Comparison of ENCODE assay signal across 1 cellular context in the genomic region with DNA sequence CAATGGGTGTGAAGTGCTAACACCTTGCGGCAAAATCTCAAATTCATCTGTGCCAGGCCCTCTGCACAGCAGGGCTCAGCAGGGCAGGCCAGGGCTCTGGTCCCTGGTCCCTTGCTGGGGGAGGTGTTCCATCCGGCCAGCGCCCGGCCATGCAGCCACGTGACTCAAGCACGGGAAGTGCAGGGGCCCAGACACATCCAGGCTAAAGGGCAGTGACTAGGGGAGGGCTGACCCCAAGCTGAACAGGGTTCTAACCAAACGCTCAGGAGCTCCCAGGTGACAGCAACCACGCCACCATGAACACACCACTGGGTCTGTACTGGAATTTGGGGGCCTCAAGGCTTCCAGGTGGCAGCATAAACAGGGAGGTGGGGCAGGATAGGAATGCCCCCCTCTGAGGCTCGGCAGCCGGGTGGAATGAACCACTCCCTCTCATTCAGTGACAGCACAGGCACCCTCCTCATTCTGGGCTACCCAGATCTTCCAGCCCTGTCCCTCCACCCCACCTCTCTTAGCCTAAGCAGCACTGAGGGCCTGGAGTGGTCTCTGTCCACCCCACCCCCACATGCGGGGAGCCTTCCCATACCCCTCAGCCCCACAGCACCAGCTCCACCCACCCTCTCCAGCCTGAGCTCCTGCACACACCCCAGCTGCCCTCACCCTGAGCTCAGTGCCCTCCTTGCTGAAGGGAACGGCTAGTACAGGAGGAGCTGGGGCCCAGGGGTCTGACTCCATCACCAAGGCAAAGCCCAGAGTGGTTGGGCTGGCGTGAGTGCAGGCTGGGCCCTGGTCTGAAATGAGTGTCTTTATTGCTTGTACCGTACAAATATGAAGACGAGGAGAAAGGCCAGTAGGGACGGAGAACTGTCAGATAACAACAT.
TF ChIP-seq lines count a peak whose summit lies in the region.

No MANE protein-coding gene starts in this region.

TF ChIP-seq in IMR-90, 13 proteins besides CTCF, POLR2A, EP300 and RAD21:
- no peak for TF ChIP-seq MXI1 (IDR thresholded peaks at IDR 0.05; ENCODE audit: borderline replicate concordance, low read depth, low read length)
- no peak for TF ChIP-seq MAFK (IDR thresholded peaks at IDR 0.05; ENCODE audit: low read depth, low read length)
- TF ChIP-seq CEBPB (IDR thresholded peaks at IDR 0.05; ENCODE audit: low read depth, low read length) = no peak
- peak; percentile 61; the same call in 1 of the 2 replicates for TF ChIP-seq BHLHE40 (IDR thresholded peaks at IDR 0.05; ENCODE audit: low read depth, low read length)
- no peak for TF ChIP-seq FOS (IDR thresholded peaks at IDR 0.05; ENCODE audit: low read depth, low read length)
- TF ChIP-seq, protein P1, sequence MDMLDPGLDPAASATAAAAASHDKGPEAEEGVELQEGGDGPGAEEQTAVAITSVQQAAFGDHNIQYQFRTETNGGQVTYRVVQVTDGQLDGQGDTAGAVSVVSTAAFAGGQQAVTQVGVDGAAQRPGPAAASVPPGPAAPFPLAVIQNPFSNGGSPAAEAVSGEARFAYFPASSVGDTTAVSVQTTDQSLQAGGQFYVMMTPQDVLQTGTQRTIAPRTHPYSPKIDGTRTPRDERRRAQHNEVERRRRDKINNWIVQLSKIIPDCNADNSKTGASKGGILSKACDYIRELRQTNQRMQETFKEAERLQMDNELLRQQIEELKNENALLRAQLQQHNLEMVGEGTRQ (IDR thresholded peaks at IDR 0.05; ENCODE audit: low read depth, low read length) = peak; percentile 80
- TF ChIP-seq RFX5 (IDR thresholded peaks at IDR 0.05; ENCODE audit: low read depth, low read length) = no peak
- no peak for TF ChIP-seq SMC3 (IDR thresholded peaks at IDR 0.05; ENCODE audit: low read depth, low read length)
- TF ChIP-seq, protein P2, sequence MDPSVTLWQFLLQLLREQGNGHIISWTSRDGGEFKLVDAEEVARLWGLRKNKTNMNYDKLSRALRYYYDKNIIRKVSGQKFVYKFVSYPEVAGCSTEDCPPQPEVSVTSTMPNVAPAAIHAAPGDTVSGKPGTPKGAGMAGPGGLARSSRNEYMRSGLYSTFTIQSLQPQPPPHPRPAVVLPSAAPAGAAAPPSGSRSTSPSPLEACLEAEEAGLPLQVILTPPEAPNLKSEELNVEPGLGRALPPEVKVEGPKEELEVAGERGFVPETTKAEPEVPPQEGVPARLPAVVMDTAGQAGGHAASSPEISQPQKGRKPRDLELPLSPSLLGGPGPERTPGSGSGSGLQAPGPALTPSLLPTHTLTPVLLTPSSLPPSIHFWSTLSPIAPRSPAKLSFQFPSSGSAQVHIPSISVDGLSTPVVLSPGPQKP (IDR thresholded peaks at IDR 0.05; ENCODE audit: borderline replicate concordance, low read depth, low read length) = no peak
